ENCODE assay signal across 8 cellular contexts in genomic region chr5:68214472-68215207, GRCh38. TPM values are rescaled to one million over a fixed set of nuclear protein-coding genes. Genes with fewer than 3 reads are reported as not detected.
DNase-seq lines count a peak whose midpoint lies in the region; ATAC-seq and TF ChIP-seq lines count a peak whose summit lies in the region.

No MANE protein-coding gene starts in this region.

- peak; percentile 1 for ATAC-seq in GM18499 (IDR thresholded peaks at IDR 0.05; ENCODE audit: insufficient read depth, unreplicated experiment)
- ATAC-seq in left lobe of liver: peak; percentile 39
- ATAC-seq in thoracic aorta (ENCODE audit: insufficient number of reproducible peaks, low FRiP score, low read depth): no peak

- peak overlapping the region; percentile 95 for H3K4me3 ChIP-seq in astrocyte of the cerebellum (ENCODE audit: low read depth, low read length)
- H3K4me3 ChIP-seq in thoracic aorta: peak overlapping the region; percentile 96

- H3K9me3 ChIP-seq in thoracic aorta: no peaks in the 10 kb centered on the region

- H3K36me3 ChIP-seq in thoracic aorta: no peaks in the 10 kb centered on the region

- no peak for TF ChIP-seq CTCF in astrocyte of the cerebellum (IDR thresholded peaks at IDR 0.05; ENCODE audit: low read depth, low read length, missing control alignments)
- TF ChIP-seq CTCF in thoracic aorta (IDR thresholded peaks at IDR 0.05): no peak

- DNase-seq in AML-193 (lab: John Stamatoyannopoulos, UW) (peak; percentile 60 to 73), KBM-7 (peak; percentile 32), astrocyte of the cerebellum (ENCODE audit: low read depth) (no peak), left lobe of liver (ENCODE audit: low spot score) (no peak), thoracic aorta (ENCODE audit: low spot score) (no peak), HUDEP-2 (lab: John Stamatoyannopoulos, UW; ENCODE audit: unreplicated experiment in 76 of 76) (no peak)
- DNase-seq in stimulated activated CD4-positive, alpha-beta T cell treated with anti-CD3 and anti-CD28 coated beads, Interleukin-1b, Interleukin-23, amount 100 ng/mL, for 48 hours: no peak

- no peaks in the 10 kb centered on the region for H3K27me3 ChIP-seq in thoracic aorta (replicated peaks; ENCODE audit: insufficient read depth)

- H3K4me1 ChIP-seq in thoracic aorta (ENCODE audit: control insufficient read depth in 1 of 2, low read depth in 2 of 2): peaks cover 17 to 26% of the 10 kb centered on the region in 2 donors

- in situ Hi-C loops in KBM-7 (cut with MboI; ENCODE audit: low pct_unique_long_range_greater_than_20kb, low sequenced_read_pairs) (no loop called here), astrocyte of the cerebellum (cut with HindIII; ENCODE audit: low sequenced_read_pairs) (no loop called here)

- peak overlapping the region; percentile 97 to 98 for H3K27ac ChIP-seq in thoracic aorta

RNA-seq across cellular contexts. Expression of gene PIK3R1, which starts 0.9 kb away (rescaled TPM):
- total RNA-seq in left lobe of liver (149 TPM), thoracic aorta (10 to 100 TPM; 81.8 to 91.5 TPM)

Comparison
In these comparisons a context has a peak if more than half of its experiments do, and no peak if none do; other contexts are left out.
1. DNase-seq: peak in AML-193 (2 of 2) and KBM-7 (single experiment); none in astrocyte of the cerebellum (single experiment), left lobe of liver (single experiment), thoracic aorta (single experiment), stimulated activated CD4-positive, alpha-beta T cell treated with anti-CD3 and anti-CD28 coated beads, Interleukin-1b, Interleukin-23, amount 100 ng/mL, for 48 hours (single experiment) and HUDEP-2 (0 of 76).